9 cellular contexts compared by ENCODE assay signal in genomic region chr11:81870066-81870412, GRCh38.
DNase-seq lines count a peak whose midpoint lies in the region; ATAC-seq and TF ChIP-seq lines count a peak whose summit lies in the region.
"Had no signal": no experiment of that assay in that cellular context is flagged by ENCODE, and none has a peak within 500 bp of the region (broad histone marks: within the 10 kb centered on the region; RNA-seq: fewer than 3 reads in every experiment).

No MANE protein-coding gene starts in this region.

- peaks cover 43% of the 10 kb centered on the region for H3K4me1 Mint-ChIP-seq in activated CD4-positive, alpha-beta memory T cell treated with anti-CD3 and anti-CD28 coated beads, Interleukin-2, amount 10 ng/mL, durations not matched to agents 7 days and 5 days

- no peak overlapping the region for H3K27ac ChIP-seq in colonic mucosa

- peak; percentile 71 for ATAC-seq in GM19324 (IDR thresholded peaks at IDR 0.05; ENCODE audit: low FRiP score, unreplicated experiment)
- peak; percentile 71 for ATAC-seq in HG03025 (IDR thresholded peaks at IDR 0.05; ENCODE audit: low FRiP score, unreplicated experiment)

- H3K36me3 Mint-ChIP-seq in activated CD4-positive, alpha-beta memory T cell treated with anti-CD3 and anti-CD28 coated beads, Interleukin-2, amount 10 ng/mL, durations not matched to agents 7 days and 5 days (ENCODE audit: low read depth): peaks cover 11% of the 10 kb centered on the region

- no peak for TF ChIP-seq CTCF in GM10266 (IDR thresholded peaks at IDR 0.05; ENCODE audit: control insufficient read depth, insufficient read depth, low read depth, missing control alignments)
- no peak for TF ChIP-seq CTCF in colonic mucosa (IDR thresholded peaks at IDR 0.05)

- peak; percentile 4 for DNase-seq in GM10266 (ENCODE audit: extremely low spot score)
- DNase-seq in activated CD4-positive, alpha-beta memory T cell treated with anti-CD3 and anti-CD28 coated beads, Interleukin-2, amount 10 ng/mL, durations not matched to agents 7 days and 5 days: peak; percentile 20
- DNase-seq in colonic mucosa: no peak
- DNase-seq in SKM-1 (lab: John Stamatoyannopoulos, UW; ENCODE audit: unreplicated experiment): no peak
- no peak for DNase-seq in NCI-H2171 treated with DMSO at 0.1 percent for 48 hours (lab: John Stamatoyannopoulos, UW)
- no peak for DNase-seq in NCI-H510A (lab: John Stamatoyannopoulos, UW)
- DNase-seq: NCI-H446 had no signal

- H3K36me3 ChIP-seq in colonic mucosa: no peaks in the 10 kb centered on the region

- no peaks in the 10 kb centered on the region for H3K9me3 ChIP-seq in colonic mucosa

- peak overlapping the region; percentile 70 for H3K27ac Mint-ChIP-seq in activated CD4-positive, alpha-beta memory T cell treated with anti-CD3 and anti-CD28 coated beads, Interleukin-2, amount 10 ng/mL, durations not matched to agents 7 days and 5 days

- peaks cover 7% of the 10 kb centered on the region for H3K9me3 Mint-ChIP-seq in activated CD4-positive, alpha-beta memory T cell treated with anti-CD3 and anti-CD28 coated beads, Interleukin-2, amount 10 ng/mL, durations not matched to agents 7 days and 5 days

- H3K27me3 Mint-ChIP-seq in activated CD4-positive, alpha-beta memory T cell treated with anti-CD3 and anti-CD28 coated beads, Interleukin-2, amount 10 ng/mL, durations not matched to agents 7 days and 5 days: peaks cover 17% of the 10 kb centered on the region

- CTCF ChIA-PET in activated CD4-positive, alpha-beta memory T cell treated with anti-CD3 and anti-CD28 coated beads, Interleukin-2, amount 10 ng/mL, durations not matched to agents 7 days and 5 days (lab: Charles Lee): no interaction called here

- peak overlapping the region; percentile 67 for H3K4me3 Mint-ChIP-seq in activated CD4-positive, alpha-beta memory T cell treated with anti-CD3 and anti-CD28 coated beads, Interleukin-2, amount 10 ng/mL, durations not matched to agents 7 days and 5 days

- POLR2A ChIA-PET in activated CD4-positive, alpha-beta memory T cell treated with anti-CD3 and anti-CD28 coated beads, Interleukin-2, amount 10 ng/mL, durations not matched to agents 7 days and 5 days (lab: Charles Lee): no interaction called here

- H3K4me1 ChIP-seq in colonic mucosa: no peaks in the 10 kb centered on the region

- no peak overlapping the region for H3K9ac ChIP-seq in colonic mucosa (ENCODE audit: low read depth in 2 of 2, low read length in 2 of 2)

- no peak overlapping the region for H3K4me3 ChIP-seq in colonic mucosa

- intact Hi-C loops in colonic mucosa (cut with DNase I): no loop called here

- no peaks in the 10 kb centered on the region for H3K27me3 ChIP-seq in colonic mucosa

Comparison
In these comparisons a context has a peak if more than half of its experiments do, and no peak if none do; other contexts are left out.
1. DNase-seq: peak in GM10266 (single experiment) and activated CD4-positive, alpha-beta memory T cell treated with anti-CD3 and anti-CD28 coated beads, Interleukin-2, amount 10 ng/mL, durations not matched to agents 7 days and 5 days (single experiment); none in colonic mucosa (single experiment), SKM-1 (single experiment), NCI-H2171 treated with DMSO at 0.1 percent for 48 hours (single experiment) and NCI-H510A (single experiment).